In genomic region chr11:59037438-59037837, GRCh38 we compare ENCODE assay signal across 15 cellular contexts. TPM values are rescaled to one million over a fixed set of nuclear protein-coding genes. Genes with fewer than 3 reads are reported as not detected.
"Had no signal": no experiment of that assay in that cellular context is flagged by ENCODE, and none has a peak within 500 bp of the region (broad histone marks: within the 10 kb centered on the region; RNA-seq: fewer than 3 reads in every experiment).

No MANE protein-coding gene starts in this region.

RNA-seq across cellular contexts. Expression of gene GLYATL1B, which starts 48.7 kb away (rescaled TPM):
- total RNA-seq: activated CD4-positive, alpha-beta T cell treated with anti-CD3 and anti-CD28 coated beads for 36 hours; activated CD4-positive, alpha-beta T cell treated with anti-CD3 and anti-CD28 coated beads, Interleukin-2, amount 10 ng/mL, durations not matched to agents 7 days and 5 days; activated CD8-positive, alpha-beta T cell treated with anti-CD3 and anti-CD28 coated beads, Interleukin-2, amount 10 ng/mL, durations not matched to agents 7 days and 5 days; activated naive CD8-positive, alpha-beta T cell treated with anti-CD3 and anti-CD28 coated beads, Interleukin-2, amount 10 ng/mL, durations not matched to agents 7 days and 5 days; activated T-helper 2 cell treated with anti-CD3 and anti-CD28 coated beads, Interferon-gamma antibody, Interleukin-2, Interleukin-4, amounts not matched to agents 10 μg/mL and 5 μg/mL and 100 μg/mL, durations not matched to agents 14 hours and 24 hours and 36 hours; ascending aorta; cardiac muscle cell; K562; MCF 10A; RPMI7951; SK-MEL-5; T-cell; T-helper 17 cell; WTC11 had no signal
- polyA plus RNA-seq: adipose tissue, cardiac muscle cell, K562 had no signal
